ENCODE assay signal across 8 cellular contexts in the genomic region with DNA sequence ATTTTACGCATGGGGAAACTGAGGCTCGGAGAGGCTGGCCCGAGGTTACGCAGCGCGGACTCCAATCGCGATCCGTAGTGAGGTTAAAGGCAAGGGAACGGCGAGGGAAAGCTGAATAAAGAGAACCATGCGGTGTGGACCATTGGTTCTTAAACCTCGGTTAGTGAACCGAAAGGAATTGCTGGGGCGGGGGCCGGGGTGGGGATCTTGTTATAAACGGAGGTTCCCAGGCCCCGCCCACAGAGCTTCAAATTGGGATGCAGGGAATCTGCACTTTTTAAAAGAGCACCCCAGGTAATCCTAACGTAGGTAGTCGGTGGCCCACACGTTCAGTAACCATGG. TPM values are rescaled to one million over a fixed set of nuclear protein-coding genes. Genes with fewer than 3 reads are reported as not detected.
A peak's percentile ranks its signal among the peaks of the same experiment; 100 is the strongest.
DNase-seq lines count a peak whose midpoint lies in the region; ATAC-seq, FAIRE-seq and TF ChIP-seq lines count a peak whose summit lies in the region.

No MANE protein-coding gene starts in this region.

- POLR2A ChIA-PET in MCF 10A (lab: Yijun Ruan, JAX), result interaction anchor here (0.6 to 2.1 kb wide), 10 partner anchors 10 to 195 kb away, joined by 3 to 11 read pairs (median 3); a partner anchor contains a TSS

- H3K79me2 ChIP-seq in DOHH2 (ENCODE audit: control insufficient read depth, low read length), result peaks cover 48% of the 10 kb centered on the region

- ATAC-seq in GM18867 (IDR thresholded peaks at IDR 0.05; ENCODE audit: unreplicated experiment), result no peak

- peaks cover 16% of the 10 kb centered on the region for H3K36me3 Mint-ChIP-seq in MCF 10A (ENCODE audit: insufficient read depth, unreplicated experiment)
- H3K36me3 Mint-ChIP-seq in mesothelial cell of epicardium, result peaks cover 14% of the 10 kb centered on the region

- intact Hi-C loops in MCF 10A (cut with micrococcal nuclease), result loop anchor here (5.0 to 10.0 kb wide), 3 partner anchors 116 to 169 kb away; no protein-coding TSS in a partner anchor

- peak overlapping the region; percentile 73 for H3K4me2 ChIP-seq in DOHH2 (ENCODE audit: low read length)

- peak overlapping the region; percentile 87 for H3K4me3 Mint-ChIP-seq in MCF 10A (ENCODE audit: unreplicated experiment)
- H3K4me3 Mint-ChIP-seq in mesothelial cell of epicardium, result peak overlapping the region; percentile 96

- H3K4me1 ChIP-seq in DOHH2 (ENCODE audit: control insufficient read depth, low read length), result peaks cover 22% of the 10 kb centered on the region

- H3K4me1 Mint-ChIP-seq in MCF 10A (ENCODE audit: insufficient read depth, unreplicated experiment) (peaks cover 27% of the 10 kb centered on the region), mesothelial cell of epicardium (peaks cover 27% of the 10 kb centered on the region)

- CTCF ChIA-PET in MCF 10A (lab: Yijun Ruan, JAX), result interaction anchor here (0.7 to 2.0 kb wide), 7 partner anchors 10 to 666 kb away, joined by 3 to 5 read pairs (median 4); a partner anchor contains a TSS

- H3F3A ChIP-seq in DOHH2 (ENCODE audit: control insufficient read depth, insufficient read depth), result no peaks in the 10 kb centered on the region

- H4K20me1 ChIP-seq in DOHH2 (ENCODE audit: control insufficient read depth, insufficient read depth, low read depth, low read length), result peaks cover 5% of the 10 kb centered on the region; the same call in 1 of the 2 replicates

- no peaks in the 10 kb centered on the region for H3K9me3 Mint-ChIP-seq in MCF 10A (ENCODE audit: unreplicated experiment)
- H3K9me3 Mint-ChIP-seq in mesothelial cell of epicardium, result no peaks in the 10 kb centered on the region

- no peak for FAIRE-seq in urothelium cell line (lab: Jason Lieb, UNC)

- DNase-seq in MG63 (peak; percentile 44), MCF 10A (ENCODE audit: unreplicated experiment) (no peak), mesothelial cell of epicardium (ENCODE audit: low spot score in 2 of 2, unreplicated experiment in 2 of 2) (no peak), hippocampal formation (lab: John Stamatoyannopoulos, UW) (no peak), Ammon's horn (ENCODE audit: low spot score) (no peak), urothelium cell line (ENCODE audit: low spot score) (no peak)

- BruUV-seq in MCF 10A (replicated peaks; lab: Mats Ljungman, UMichigan), result no TSS peak

- no peaks in the 10 kb centered on the region for H3K9me2 ChIP-seq in DOHH2 (replicated peaks; ENCODE audit: control insufficient read depth, low read length)

- H3K4me3 ChIP-seq in DOHH2 (ENCODE audit: low read length), result peak overlapping the region; percentile 98
- H3K4me3 ChIP-seq in MG63, result peak overlapping the region; percentile 88

- H3K36me3 ChIP-seq in DOHH2 (ENCODE audit: control insufficient read depth, low read length), result peaks cover 30% of the 10 kb centered on the region
- H3K36me3 ChIP-seq in MG63, result peaks cover 19% of the 10 kb centered on the region

- H3K27me3 ChIP-seq in DOHH2 (ENCODE audit: control insufficient read depth, low read length) (no peaks in the 10 kb centered on the region), MG63 (no peaks in the 10 kb centered on the region)

- H3K9me3 ChIP-seq in DOHH2 (ENCODE audit: control insufficient read depth, insufficient read depth, low read length) (no peaks in the 10 kb centered on the region), MG63 (no peaks in the 10 kb centered on the region)

- peak overlapping the region; percentile 65 for H3K27ac Mint-ChIP-seq in MCF 10A (ENCODE audit: low read depth, unreplicated experiment)
- H3K27ac Mint-ChIP-seq in mesothelial cell of epicardium, result peak overlapping the region; percentile 92

- H3K27me3 Mint-ChIP-seq in MCF 10A (ENCODE audit: insufficient read depth, unreplicated experiment) (no peaks in the 10 kb centered on the region), mesothelial cell of epicardium (ENCODE audit: low read depth) (no peaks in the 10 kb centered on the region)

- no peak for TF ChIP-seq CTCF in DOHH2 (IDR thresholded peaks at IDR 0.05; ENCODE audit: low read depth, low read length, poor library complexity, severe bottlenecking)
- TF ChIP-seq CTCF in MCF 10A (IDR thresholded peaks at IDR 0.05; ENCODE audit: unreplicated experiment), result no peak
- no peak for TF ChIP-seq CTCF in mesothelial cell of epicardium (IDR thresholded peaks at IDR 0.05; ENCODE audit: unreplicated experiment)

- H3K27ac ChIP-seq in DOHH2 (ENCODE audit: low read depth, low read length), result no peak overlapping the region

RNA-seq across cellular contexts. Expression of a gene that starts 0.5 kb away (rescaled TPM):
- total RNA-seq in MG63 (2014; rRNA removed; shearing (Covaris generic); ENCODE audit: low replicate concordance), result 7.1 and 11.6 TPM in 2 replicates
- total RNA-seq in MCF 10A (2022), result 5.9 and 8.4 TPM in 2 replicates
- total RNA-seq in mesothelial cell of epicardium, result 14.7 to 16.0 TPM (median 15.4 TPM) in 3 replicates

RNA-seq across cellular contexts. Expression of a gene that starts 0.6 kb away (rescaled TPM):
- 15.1 and 15.2 TPM in 2 replicates for total RNA-seq in MG63 (2014; rRNA removed; shearing (Covaris generic); ENCODE audit: low replicate concordance)
- total RNA-seq in MCF 10A (2022) (22.3 and 24.5 TPM in 2 replicates), mesothelial cell of epicardium (46.5 to 48.5 TPM (median 47.4 TPM) in 3 replicates)
